In the genomic region with DNA sequence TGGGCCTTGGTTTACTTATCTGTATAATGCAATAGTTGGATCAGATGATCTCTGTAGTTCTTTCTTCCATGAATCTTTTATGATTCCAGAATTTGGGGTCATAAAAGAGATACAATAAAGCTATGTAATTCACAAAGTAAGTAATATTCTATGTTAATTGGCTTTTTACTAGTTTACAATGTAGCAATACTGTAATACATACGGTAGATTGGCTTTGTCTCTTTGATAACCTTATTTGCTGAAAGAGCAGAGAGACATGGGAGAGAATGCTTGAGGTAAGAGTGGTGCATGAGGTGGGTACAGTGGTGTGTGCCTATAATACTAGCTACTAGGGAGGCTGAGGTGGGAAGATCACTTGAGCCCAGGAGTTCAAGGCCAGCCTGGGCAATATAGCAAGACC, we compare ENCODE assay signal across 40 cellular contexts. TPM values are rescaled to one million over a fixed set of nuclear protein-coding genes. Genes with fewer than 3 reads are reported as not detected.
"Had no signal": no experiment of that assay in that cellular context is flagged by ENCODE, and none has a peak within 500 bp of the region (broad histone marks: within the 10 kb centered on the region; RNA-seq: fewer than 3 reads in every experiment).

No MANE protein-coding gene starts in this region.

- H3K4me3 Mint-ChIP-seq: activated CD4-positive, alpha-beta memory T cell treated with anti-CD3 and anti-CD28 coated beads, Interleukin-2, amount 10 ng/mL, durations not matched to agents 7 days and 5 days; activated CD4-positive, alpha-beta T cell treated with anti-CD3 and anti-CD28 coated beads for 36 hours; activated CD4-positive, alpha-beta T cell treated with anti-CD3 and anti-CD28 coated beads, Interleukin-2, amount 10 ng/mL, durations not matched to agents 7 days and 5 days; activated CD8-positive, alpha-beta T cell treated with anti-CD3 and anti-CD28 coated beads, Interleukin-2, amount 10 ng/mL, durations not matched to agents 7 days and 5 days; activated naive CD4-positive, alpha-beta T cell treated with anti-CD3 and anti-CD28 coated beads for 36 hours; activated naive CD8-positive, alpha-beta T cell treated with anti-CD3 and anti-CD28 coated beads for 36 hours; activated T-cell treated with anti-CD3 and anti-CD28 coated beads, Interleukin-2, amount 50 U/mL, for 4 hours; activated T-cell treated with anti-CD3 and anti-CD28 coated beads, Interleukin-2, amount 50 U/mL, for 72 hours; activated T-helper 1 cell treated with anti-CD3 and anti-CD28 coated beads, Interleukin-12 subunit alpha, Interleukin-12 subunit beta, Interleukin-2, Interleukin-4 antibody, amounts not matched to agents 30 ng/mL and 10 ng/mL and 1 ng/mL, durations not matched to agents 14 hours and 24 hours and 36 hours; activated T-helper 17 cell treated with anti-CD3 and anti-CD28 coated beads, Interleukin-2, amount 50 U/mL, for 72 hours; T-helper 1 cell treated with Interleukin-12 subunit alpha and Interleukin-12 subunit beta and Interleukin-4 antibody, amounts not matched to agents 30 μg/mL and 1 μg/mL, for 36 hours; T-helper 2 cell treated with Interferon-gamma antibody and Interleukin-4, amounts not matched to agents 5 μg/mL and 100 μg/mL, for 36 hours had no signal

- FAIRE-seq: astrocyte, TTC549 had no signal

- H3K9me3 Mint-ChIP-seq: activated CD4-positive, alpha-beta memory T cell treated with anti-CD3 and anti-CD28 coated beads, Interleukin-2, amount 10 ng/mL, durations not matched to agents 7 days and 5 days; activated CD4-positive, alpha-beta T cell treated with anti-CD3 and anti-CD28 coated beads, Interleukin-2, amount 10 ng/mL, durations not matched to agents 7 days and 5 days; activated naive CD4-positive, alpha-beta T cell treated with anti-CD3 and anti-CD28 coated beads for 36 hours; activated naive CD4-positive, alpha-beta T cell treated with anti-CD3 and anti-CD28 coated beads, Interleukin-2, amount 50 U/mL, for 72 hours; activated naive CD8-positive, alpha-beta T cell treated with anti-CD3 and anti-CD28 coated beads for 36 hours; activated T-cell treated with anti-CD3 and anti-CD28 coated beads, Interleukin-2, amount 50 U/mL, for 4 hours; activated T-cell treated with anti-CD3 and anti-CD28 coated beads, Interleukin-2, amount 50 U/mL, for 72 hours; activated T-helper 1 cell treated with anti-CD3 and anti-CD28 coated beads, Interleukin-12 subunit alpha, Interleukin-12 subunit beta, Interleukin-2, Interleukin-4 antibody, amounts not matched to agents 30 ng/mL and 10 ng/mL and 1 ng/mL, durations not matched to agents 14 hours and 24 hours and 36 hours; activated T-helper 17 cell treated with anti-CD3 and anti-CD28 coated beads, Interleukin-2, amount 50 U/mL, for 72 hours; T-helper 1 cell treated with Interleukin-12 subunit alpha and Interleukin-12 subunit beta and Interleukin-4 antibody, amounts not matched to agents 30 μg/mL and 1 μg/mL, for 36 hours; T-helper 2 cell treated with Interferon-gamma antibody and Interleukin-4, amounts not matched to agents 5 μg/mL and 100 μg/mL, for 36 hours had no signal

- DNase-seq: activated CD4-positive, alpha-beta memory T cell treated with anti-CD3 and anti-CD28 coated beads, Interleukin-2, amount 10 ng/mL, durations not matched to agents 7 days and 5 days; activated CD4-positive, alpha-beta T cell treated with anti-CD3 and anti-CD28 coated beads for 1 hour; activated CD4-positive, alpha-beta T cell treated with anti-CD3 and anti-CD28 coated beads for 36 hours; activated CD4-positive, alpha-beta T cell treated with anti-CD3 and anti-CD28 coated beads for 48 hours; activated CD4-positive, alpha-beta T cell treated with anti-CD3 and anti-CD28 coated beads, Interleukin-2, amount 10 ng/mL, durations not matched to agents 7 days and 5 days; activated CD4-positive, alpha-beta T cell treated with anti-CD3 and anti-CD28 coated beads, Interleukin-2, amount 50 U/mL, for 48 hours; activated CD4-positive, CD25-positive, alpha-beta regulatory T cell; activated CD8-positive, alpha-beta memory T cell treated with anti-CD3 and anti-CD28 coated beads for 24 hours; activated CD8-positive, alpha-beta memory T cell treated with anti-CD3 and anti-CD28 coated beads, Interleukin-2, amount 50 U/mL, for 4 hours; activated CD8-positive, alpha-beta T cell treated with anti-CD3 and anti-CD28 coated beads, Interleukin-2, amount 10 ng/mL, durations not matched to agents 7 days and 5 days; activated effector memory CD4-positive, alpha-beta T cell treated with anti-CD3 and anti-CD28 coated beads, Interleukin-2, amount 50 U/mL, for 16 hours; activated gamma-delta T cell treated with Interleukin-2 at 50 U/mL for 16 hours; activated naive CD4-positive, alpha-beta T cell; activated naive CD4-positive, alpha-beta T cell treated with anti-CD3 and anti-CD28 coated beads for 36 hours; activated naive CD4-positive, alpha-beta T cell treated with anti-CD3 and anti-CD28 coated beads, Interleukin-2, amount 50 U/mL, for 16 hours; activated naive CD8-positive, alpha-beta T cell treated with anti-CD3 and anti-CD28 coated beads for 36 hours; activated T-cell treated with anti-CD3 and anti-CD28 coated beads for 4 hours; activated T-cell treated with anti-CD3 and anti-CD28 coated beads, Interleukin-2, amount 50 U/mL, for 1 hour; activated T-cell treated with anti-CD3 and anti-CD28 coated beads, Interleukin-2, amount 50 U/mL, for 4 hours; activated T-cell treated with anti-CD3 and anti-CD28 coated beads, Interleukin-2, amount 50 U/mL, for 72 hours; adrenal gland; amniotic stem cell; aorta; body of pancreas; brain microvascular endothelial cell; central memory CD4-positive, alpha-beta T cell; T-helper 1 cell; T-helper 2 cell; T-helper 9 cell had no signal

- ATAC-seq: activated CD4-positive, alpha-beta T cell treated with anti-CD3 and anti-CD28 coated beads for 36 hours; activated CD4-positive, CD25-positive, alpha-beta regulatory T cell treated with anti-CD3 and anti-CD28 coated beads, Interleukin-2, amount 50 U/mL, for 24 hours; activated CD8-positive, alpha-beta T cell treated with anti-CD3 and anti-CD28 coated beads, Interleukin-2, amount 10 ng/mL, durations not matched to agents 7 days and 5 days; activated naive CD4-positive, alpha-beta T cell treated with anti-CD3 and anti-CD28 coated beads, Interleukin-2, amount 50 U/mL, for 72 hours; activated T-cell treated with anti-CD3 and anti-CD28 coated beads, Interleukin-2, amount 50 U/mL, for 4 hours; activated T-cell treated with anti-CD3 and anti-CD28 coated beads, Interleukin-2, amount 50 U/mL, for 72 hours; activated T-helper 17 cell treated with anti-CD3 and anti-CD28 coated beads, Interleukin-2, amount 50 U/mL, for 72 hours; body of pancreas had no signal

- H3K4me1 Mint-ChIP-seq: activated CD4-positive, alpha-beta memory T cell treated with anti-CD3 and anti-CD28 coated beads, Interleukin-2, amount 10 ng/mL, durations not matched to agents 7 days and 5 days; activated CD4-positive, alpha-beta T cell treated with anti-CD3 and anti-CD28 coated beads for 36 hours; activated CD4-positive, alpha-beta T cell treated with anti-CD3 and anti-CD28 coated beads, Interleukin-2, amount 10 ng/mL, durations not matched to agents 7 days and 5 days; activated naive CD8-positive, alpha-beta T cell treated with anti-CD3 and anti-CD28 coated beads for 36 hours; activated T-helper 17 cell treated with anti-CD3 and anti-CD28 coated beads, Interleukin-2, amount 50 U/mL, for 72 hours had no signal

- H3K27ac Mint-ChIP-seq: activated CD4-positive, alpha-beta memory T cell treated with anti-CD3 and anti-CD28 coated beads, Interleukin-2, amount 10 ng/mL, durations not matched to agents 7 days and 5 days; activated CD4-positive, alpha-beta T cell treated with anti-CD3 and anti-CD28 coated beads for 36 hours; activated CD4-positive, alpha-beta T cell treated with anti-CD3 and anti-CD28 coated beads, Interleukin-2, amount 10 ng/mL, durations not matched to agents 7 days and 5 days; activated CD8-positive, alpha-beta T cell treated with anti-CD3 and anti-CD28 coated beads, Interleukin-2, amount 10 ng/mL, durations not matched to agents 7 days and 5 days; activated naive CD4-positive, alpha-beta T cell treated with anti-CD3 and anti-CD28 coated beads for 36 hours; activated naive CD4-positive, alpha-beta T cell treated with anti-CD3 and anti-CD28 coated beads, Interleukin-2, amount 50 U/mL, for 72 hours; activated naive CD8-positive, alpha-beta T cell treated with anti-CD3 and anti-CD28 coated beads for 36 hours; activated T-cell treated with anti-CD3 and anti-CD28 coated beads, Interleukin-2, amount 50 U/mL, for 72 hours; activated T-helper 1 cell treated with anti-CD3 and anti-CD28 coated beads, Interleukin-12 subunit alpha, Interleukin-12 subunit beta, Interleukin-2, Interleukin-4 antibody, amounts not matched to agents 30 ng/mL and 10 ng/mL and 1 ng/mL, durations not matched to agents 14 hours and 24 hours and 36 hours; activated T-helper 17 cell treated with anti-CD3 and anti-CD28 coated beads, Interleukin-2, amount 50 U/mL, for 72 hours; T-helper 1 cell treated with Interleukin-12 subunit alpha and Interleukin-12 subunit beta and Interleukin-4 antibody, amounts not matched to agents 30 μg/mL and 1 μg/mL, for 36 hours; T-helper 2 cell treated with Interferon-gamma antibody and Interleukin-4, amounts not matched to agents 5 μg/mL and 100 μg/mL, for 36 hours had no signal

- H3K36me3 Mint-ChIP-seq: activated naive CD4-positive, alpha-beta T cell treated with anti-CD3 and anti-CD28 coated beads, Interleukin-2, amount 50 U/mL, for 72 hours; activated naive CD8-positive, alpha-beta T cell treated with anti-CD3 and anti-CD28 coated beads for 36 hours had no signal

RNA-seq across cellular contexts. Expression of a gene that starts 14.7 kb away (rescaled TPM):
- total RNA-seq: activated CD4-positive, alpha-beta memory T cell treated with anti-CD3 and anti-CD28 coated beads, Interleukin-2, amount 10 ng/mL, durations not matched to agents 7 days and 5 days; activated CD4-positive, alpha-beta T cell treated with anti-CD3 and anti-CD28 coated beads for 36 hours; activated CD4-positive, alpha-beta T cell treated with anti-CD3 and anti-CD28 coated beads, Interleukin-2, amount 10 ng/mL, durations not matched to agents 7 days and 5 days; activated CD8-positive, alpha-beta T cell treated with anti-CD3 and anti-CD28 coated beads, Interleukin-2, amount 10 ng/mL, durations not matched to agents 7 days and 5 days; activated naive CD4-positive, alpha-beta T cell treated with anti-CD3 and anti-CD28 coated beads for 36 hours; activated naive CD4-positive, alpha-beta T cell treated with anti-CD3 and anti-CD28 coated beads, Interleukin-2, amount 50 U/mL, for 72 hours; activated naive CD8-positive, alpha-beta T cell treated with anti-CD3 and anti-CD28 coated beads for 36 hours; activated T-cell treated with anti-CD3 and anti-CD28 coated beads, Interleukin-2, amount 50 U/mL, for 4 hours; activated T-cell treated with anti-CD3 and anti-CD28 coated beads, Interleukin-2, amount 50 U/mL, for 72 hours; activated T-helper 1 cell treated with anti-CD3 and anti-CD28 coated beads, Interleukin-12 subunit alpha, Interleukin-12 subunit beta, Interleukin-2, Interleukin-4 antibody, amounts not matched to agents 30 ng/mL and 10 ng/mL and 1 ng/mL, durations not matched to agents 14 hours and 24 hours and 36 hours; activated T-helper 17 cell treated with anti-CD3 and anti-CD28 coated beads, Interleukin-2, amount 50 U/mL, for 72 hours; adrenal gland; aorta; astrocyte; body of pancreas; breast epithelium; cardiac septum; cerebellum had no signal
